In the genomic region with DNA sequence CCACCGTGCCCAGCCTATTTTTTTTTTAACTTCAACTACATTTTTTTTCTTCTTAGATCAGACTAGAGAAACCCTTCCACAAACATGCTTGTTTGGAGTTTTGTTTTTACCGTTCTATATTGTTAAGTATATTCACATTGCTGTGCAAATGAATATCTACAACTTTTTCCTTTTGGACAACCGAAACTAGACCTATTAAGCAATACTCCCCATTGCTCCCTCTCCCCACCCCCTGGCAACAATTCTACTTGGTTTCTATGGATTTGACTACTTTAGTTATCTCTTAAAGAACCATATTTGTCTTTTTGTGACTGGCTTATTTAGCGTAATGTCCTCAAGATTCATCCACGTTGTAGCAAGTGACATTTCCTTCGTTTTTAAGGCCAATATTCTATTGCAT, we compare ENCODE assay signal across 28 cellular contexts. TPM values are rescaled to one million over a fixed set of nuclear protein-coding genes. Genes with fewer than 3 reads are reported as not detected.
"Had no signal": no experiment of that assay in that cellular context is flagged by ENCODE, and none has a peak within 500 bp of the region (broad histone marks: within the 10 kb centered on the region; RNA-seq: fewer than 3 reads in every experiment).

No MANE protein-coding gene starts in this region.

- FAIRE-seq: colon, islet of Langerhans, keratinocyte had no signal

- DNase-seq: dermis blood vessel endothelial cell; dorsolateral prefrontal cortex; effector CD4-positive, alpha-beta T cell; effector memory CD4-positive, alpha-beta T cell; erythroblast; esophagus squamous epithelium; foreskin fibroblast; foreskin melanocyte; gastrocnemius medialis; glutamatergic neuron; head of caudate nucleus; heart right ventricle; hippocampal formation; left cardiac atrium; left lung; left ventricle myocardium superior; lower lobe of right lung; mesenchymal stem cell; mucosa of descending colon had no signal

- H3K27me3 ChIP-seq: dorsolateral prefrontal cortex, esophagus squamous epithelium, gastrocnemius medialis, heart right ventricle, left lung had no signal

- H3K36me3 ChIP-seq: gastrocnemius medialis, left lung, lower lobe of right lung had no signal

- H3K9me3 ChIP-seq: esophagus squamous epithelium, gastrocnemius medialis, heart right ventricle, left lung, lower lobe of right lung, mucosa of descending colon had no signal

- H3K27ac ChIP-seq: coronary artery, dorsolateral prefrontal cortex, epithelial cell of prostate, gastrocnemius medialis, heart right ventricle, left lung, lower lobe of right lung had no signal

- H3K4me3 ChIP-seq: coronary artery, dorsolateral prefrontal cortex, esophagus squamous epithelium, gastrocnemius medialis, heart right ventricle, left lung, lower lobe of right lung, mucosa of descending colon had no signal

- ATAC-seq: gastrocnemius medialis, heart right ventricle, left cardiac atrium, left lung, left ventricle myocardium superior, lower lobe of right lung, mucosa of descending colon had no signal

RNA-seq across cellular contexts. Expression of gene REN, which starts 33.4 kb away (rescaled TPM):
- total RNA-seq: dermis blood vessel endothelial cell, esophagus mucosa, heart right ventricle, left cardiac atrium, left ventricle myocardium superior, lung microvascular endothelial cell, mesothelial cell of epicardium, myocyte had no signal
- polyA plus RNA-seq: heart right ventricle, keratinocyte had no signal
